In the genomic region with DNA sequence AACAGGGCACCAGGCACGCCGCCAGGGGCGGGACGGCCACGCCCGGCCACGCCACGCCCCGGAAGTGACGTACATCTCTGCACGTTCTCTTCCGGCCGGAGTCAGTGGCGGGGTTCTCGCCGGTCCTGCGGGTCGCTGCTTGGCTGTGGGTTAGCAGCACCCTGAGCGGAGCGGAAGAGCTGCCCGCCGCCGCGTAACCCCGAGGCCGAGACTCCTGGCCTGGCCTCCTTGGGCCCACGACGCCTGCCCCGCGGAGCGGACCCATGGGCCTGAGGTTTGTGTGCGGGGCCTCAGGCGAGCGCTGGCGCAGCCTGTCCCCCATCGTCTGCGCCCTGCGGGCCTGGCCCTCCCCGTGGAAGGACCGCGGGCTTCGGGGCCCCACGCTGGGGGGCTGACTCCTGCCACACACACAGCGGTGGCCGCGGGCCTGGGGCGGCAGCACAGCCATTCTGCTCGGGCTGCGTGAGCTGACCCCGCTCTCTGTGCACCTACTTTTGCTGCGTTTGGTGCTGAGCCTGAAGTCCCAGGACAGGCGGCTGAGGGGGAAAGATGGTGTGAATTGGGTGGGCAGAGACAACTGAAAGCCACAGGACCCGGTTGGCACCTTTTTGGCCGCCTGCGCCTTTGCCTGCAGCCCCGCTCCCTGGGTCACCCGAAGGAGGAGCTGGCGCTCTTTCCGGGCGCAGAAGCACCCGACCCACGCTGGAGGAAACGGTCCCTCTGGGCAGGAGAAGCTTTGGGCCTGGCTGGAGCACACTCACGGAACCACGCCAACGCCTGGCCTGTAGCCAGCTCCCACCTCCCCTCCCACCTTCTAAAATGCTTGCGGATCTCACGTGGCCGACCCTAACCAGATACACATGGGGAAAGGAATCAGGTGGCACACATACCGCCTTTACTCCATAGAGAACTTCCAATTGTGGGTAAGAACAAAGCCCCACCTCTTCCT, we compare ENCODE assay signal across 1 cellular context.
TF ChIP-seq lines count a peak whose summit lies in the region.

No MANE protein-coding gene starts in this region.

TF ChIP-seq in K562, 482 proteins besides CTCF, POLR2A, EP300 and RAD21 (continued from another document and continues in another):
- TF ChIP-seq, protein P1, sequence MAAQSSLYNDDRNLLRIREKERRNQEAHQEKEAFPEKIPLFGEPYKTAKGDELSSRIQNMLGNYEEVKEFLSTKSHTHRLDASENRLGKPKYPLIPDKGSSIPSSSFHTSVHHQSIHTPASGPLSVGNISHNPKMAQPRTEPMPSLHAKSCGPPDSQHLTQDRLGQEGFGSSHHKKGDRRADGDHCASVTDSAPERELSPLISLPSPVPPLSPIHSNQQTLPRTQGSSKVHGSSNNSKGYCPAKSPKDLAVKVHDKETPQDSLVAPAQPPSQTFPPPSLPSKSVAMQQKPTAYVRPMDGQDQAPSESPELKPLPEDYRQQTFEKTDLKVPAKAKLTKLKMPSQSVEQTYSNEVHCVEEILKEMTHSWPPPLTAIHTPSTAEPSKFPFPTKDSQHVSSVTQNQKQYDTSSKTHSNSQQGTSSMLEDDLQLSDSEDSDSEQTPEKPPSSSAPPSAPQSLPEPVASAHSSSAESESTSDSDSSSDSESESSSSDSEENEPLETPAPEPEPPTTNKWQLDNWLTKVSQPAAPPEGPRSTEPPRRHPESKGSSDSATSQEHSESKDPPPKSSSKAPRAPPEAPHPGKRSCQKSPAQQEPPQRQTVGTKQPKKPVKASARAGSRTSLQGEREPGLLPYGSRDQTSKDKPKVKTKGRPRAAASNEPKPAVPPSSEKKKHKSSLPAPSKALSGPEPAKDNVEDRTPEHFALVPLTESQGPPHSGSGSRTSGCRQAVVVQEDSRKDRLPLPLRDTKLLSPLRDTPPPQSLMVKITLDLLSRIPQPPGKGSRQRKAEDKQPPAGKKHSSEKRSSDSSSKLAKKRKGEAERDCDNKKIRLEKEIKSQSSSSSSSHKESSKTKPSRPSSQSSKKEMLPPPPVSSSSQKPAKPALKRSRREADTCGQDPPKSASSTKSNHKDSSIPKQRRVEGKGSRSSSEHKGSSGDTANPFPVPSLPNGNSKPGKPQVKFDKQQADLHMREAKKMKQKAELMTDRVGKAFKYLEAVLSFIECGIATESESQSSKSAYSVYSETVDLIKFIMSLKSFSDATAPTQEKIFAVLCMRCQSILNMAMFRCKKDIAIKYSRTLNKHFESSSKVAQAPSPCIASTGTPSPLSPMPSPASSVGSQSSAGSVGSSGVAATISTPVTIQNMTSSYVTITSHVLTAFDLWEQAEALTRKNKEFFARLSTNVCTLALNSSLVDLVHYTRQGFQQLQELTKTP (IDR thresholded peaks at IDR 0.05; ENCODE audit: low read depth in 1 of 2, partially characterized antibody in 2 of 2) = no peak
- peak; percentile 68 to 75 for TF ChIP-seq NRF1 (conservative IDR thresholded peaks at IDR 0.05 in 1 of 2, IDR thresholded peaks at IDR 0.05 in 1 of 2)
- TF ChIP-seq KDM2B (CRISPR knock-in tag; IDR thresholded peaks at IDR 0.05) = peak; percentile 71; the same call in 1 of the 2 replicates
- TF ChIP-seq NR1H2 (CRISPR knock-in tag; IDR thresholded peaks at IDR 0.05) = 0 out of 2 replicates have a peak, but pooled peaks have one; percentile 38
- peak; percentile 96 for TF ChIP-seq GABPB1 (CRISPR knock-in tag; IDR thresholded peaks at IDR 0.05)
- TF ChIP-seq, protein P2, sequence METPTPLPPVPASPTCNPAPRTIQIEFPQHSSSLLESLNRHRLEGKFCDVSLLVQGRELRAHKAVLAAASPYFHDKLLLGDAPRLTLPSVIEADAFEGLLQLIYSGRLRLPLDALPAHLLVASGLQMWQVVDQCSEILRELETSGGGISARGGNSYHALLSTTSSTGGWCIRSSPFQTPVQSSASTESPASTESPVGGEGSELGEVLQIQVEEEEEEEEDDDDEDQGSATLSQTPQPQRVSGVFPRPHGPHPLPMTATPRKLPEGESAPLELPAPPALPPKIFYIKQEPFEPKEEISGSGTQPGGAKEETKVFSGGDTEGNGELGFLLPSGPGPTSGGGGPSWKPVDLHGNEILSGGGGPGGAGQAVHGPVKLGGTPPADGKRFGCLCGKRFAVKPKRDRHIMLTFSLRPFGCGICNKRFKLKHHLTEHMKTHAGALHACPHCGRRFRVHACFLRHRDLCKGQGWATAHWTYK (CRISPR knock-in tag; IDR thresholded peaks at IDR 0.05) = peak; percentile 61; the same call in 1 of the 2 replicates
- TF ChIP-seq POLR2B (IDR thresholded peaks at IDR 0.05; ENCODE audit: low read depth, partially characterized antibody) = peak; percentile 87
- peak; percentile 81; the same call in 1 of the 2 replicates for TF ChIP-seq MXI1 (IDR thresholded peaks at IDR 0.05; ENCODE audit: low read depth, low read length)
- TF ChIP-seq POU5F1 (IDR thresholded peaks at IDR 0.05; ENCODE audit: borderline replicate concordance, low read depth, low read length, partially characterized antibody) = no peak
- no peak for TF ChIP-seq ASH1L (IDR thresholded peaks at IDR 0.05; ENCODE audit: borderline replicate concordance, low read depth, partially characterized antibody)
- no peak for TF ChIP-seq TRIM24 (IDR thresholded peaks at IDR 0.05)
- no peak for TF ChIP-seq RCOR1 (IDR thresholded peaks at IDR 0.05; ENCODE audit: borderline replicate concordance in 1 of 2, low read depth in 2 of 2, low read length in 2 of 2)
- peak; percentile 18; the same call in 1 of the 2 replicates for TF ChIP-seq SPI1 (IDR thresholded peaks at IDR 0.05; ENCODE audit: borderline replicate concordance, low read depth, low read length)
- peak in 2 of 3 experiments; percentile 8 to 67 for TF ChIP-seq YY1 (IDR thresholded peaks at IDR 0.05; ENCODE audit: borderline replicate concordance in 1 of 3, control insufficient read depth in 1 of 3, extremely low read depth in 1 of 3, insufficient read depth in 3 of 3, insufficient read length in 1 of 3, insufficient replicate concordance in 2 of 3, low read depth in 1 of 3, low read length in 2 of 3)
- TF ChIP-seq FOSL1 (tag; conservative IDR thresholded peaks at IDR 0.05) = no peak
- peak; percentile 38; the same call in 1 of the 2 replicates for TF ChIP-seq L3MBTL2 (IDR thresholded peaks at IDR 0.05)
- TF ChIP-seq, protein P3, sequence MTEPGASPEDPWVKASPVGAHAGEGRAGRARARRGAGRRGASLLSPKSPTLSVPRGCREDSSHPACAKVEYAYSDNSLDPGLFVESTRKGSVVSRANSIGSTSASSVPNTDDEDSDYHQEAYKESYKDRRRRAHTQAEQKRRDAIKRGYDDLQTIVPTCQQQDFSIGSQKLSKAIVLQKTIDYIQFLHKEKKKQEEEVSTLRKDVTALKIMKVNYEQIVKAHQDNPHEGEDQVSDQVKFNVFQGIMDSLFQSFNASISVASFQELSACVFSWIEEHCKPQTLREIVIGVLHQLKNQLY (CRISPR knock-in tag; conservative IDR thresholded peaks at IDR 0.05) = no peak
- TF ChIP-seq, protein P4, sequence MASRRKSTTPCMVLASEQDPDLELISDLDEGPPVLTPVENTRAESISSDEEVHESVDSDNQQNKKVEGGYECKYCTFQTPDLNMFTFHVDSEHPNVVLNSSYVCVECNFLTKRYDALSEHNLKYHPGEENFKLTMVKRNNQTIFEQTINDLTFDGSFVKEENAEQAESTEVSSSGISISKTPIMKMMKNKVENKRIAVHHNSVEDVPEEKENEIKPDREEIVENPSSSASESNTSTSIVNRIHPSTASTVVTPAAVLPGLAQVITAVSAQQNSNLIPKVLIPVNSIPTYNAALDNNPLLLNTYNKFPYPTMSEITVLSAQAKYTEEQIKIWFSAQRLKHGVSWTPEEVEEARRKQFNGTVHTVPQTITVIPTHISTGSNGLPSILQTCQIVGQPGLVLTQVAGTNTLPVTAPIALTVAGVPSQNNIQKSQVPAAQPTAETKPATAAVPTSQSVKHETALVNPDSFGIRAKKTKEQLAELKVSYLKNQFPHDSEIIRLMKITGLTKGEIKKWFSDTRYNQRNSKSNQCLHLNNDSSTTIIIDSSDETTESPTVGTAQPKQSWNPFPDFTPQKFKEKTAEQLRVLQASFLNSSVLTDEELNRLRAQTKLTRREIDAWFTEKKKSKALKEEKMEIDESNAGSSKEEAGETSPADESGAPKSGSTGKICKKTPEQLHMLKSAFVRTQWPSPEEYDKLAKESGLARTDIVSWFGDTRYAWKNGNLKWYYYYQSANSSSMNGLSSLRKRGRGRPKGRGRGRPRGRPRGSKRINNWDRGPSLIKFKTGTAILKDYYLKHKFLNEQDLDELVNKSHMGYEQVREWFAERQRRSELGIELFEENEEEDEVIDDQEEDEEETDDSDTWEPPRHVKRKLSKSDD (conservative IDR thresholded peaks at IDR 0.05; ENCODE audit: low read length) = no peak
- TF ChIP-seq ZNF263 (CRISPR knock-in tag; IDR thresholded peaks at IDR 0.05; ENCODE audit: borderline replicate concordance) = no peak; the same call in 1 of the 2 replicates
- TF ChIP-seq POLR2AphosphoS5 (IDR thresholded peaks at IDR 0.05; ENCODE audit: control insufficient read depth, insufficient read depth, low read depth, low read length) = peak; percentile 84
- peak; percentile 42; the same call in 1 of the 2 replicates for TF ChIP-seq MBD2 (IDR thresholded peaks at IDR 0.05; ENCODE audit: borderline replicate concordance, low read depth)
- peak; percentile 54 for TF ChIP-seq CBX1 (IDR thresholded peaks at IDR 0.05; ENCODE audit: low read depth)
- TF ChIP-seq ERF (CRISPR knock-in tag; IDR thresholded peaks at IDR 0.05) = no peak
- TF ChIP-seq FIP1L1 (IDR thresholded peaks at IDR 0.05; ENCODE audit: low read depth, low read length, poor library complexity, severe bottlenecking) = peak; percentile 34
- TF ChIP-seq NR2C2 (CRISPR knock-in tag; IDR thresholded peaks at IDR 0.05) = no peak
- peak; percentile 67 for TF ChIP-seq NR2C2 (tag; IDR thresholded peaks at IDR 0.05)
- 0 out of 2 replicates have a peak, but pooled peaks have one; percentile 38 for TF ChIP-seq CBFB (CRISPR knock-in tag; IDR thresholded peaks at IDR 0.05)
- TF ChIP-seq PRPF4 (IDR thresholded peaks at IDR 0.05; ENCODE audit: insufficient read depth, low read depth, low read length, poor library complexity, severe bottlenecking) = no peak
- peak; percentile 86 for TF ChIP-seq SAP30 (IDR thresholded peaks at IDR 0.05; ENCODE audit: borderline replicate concordance, insufficient read depth, low read depth, low read length, poor library complexity, severe bottlenecking)
- TF ChIP-seq KDM1A (IDR thresholded peaks at IDR 0.05) = 0 out of 4 replicates have a peak, but pooled peaks of 1 of the 2 experiments have one; percentile 0
- TF ChIP-seq, protein P5, sequence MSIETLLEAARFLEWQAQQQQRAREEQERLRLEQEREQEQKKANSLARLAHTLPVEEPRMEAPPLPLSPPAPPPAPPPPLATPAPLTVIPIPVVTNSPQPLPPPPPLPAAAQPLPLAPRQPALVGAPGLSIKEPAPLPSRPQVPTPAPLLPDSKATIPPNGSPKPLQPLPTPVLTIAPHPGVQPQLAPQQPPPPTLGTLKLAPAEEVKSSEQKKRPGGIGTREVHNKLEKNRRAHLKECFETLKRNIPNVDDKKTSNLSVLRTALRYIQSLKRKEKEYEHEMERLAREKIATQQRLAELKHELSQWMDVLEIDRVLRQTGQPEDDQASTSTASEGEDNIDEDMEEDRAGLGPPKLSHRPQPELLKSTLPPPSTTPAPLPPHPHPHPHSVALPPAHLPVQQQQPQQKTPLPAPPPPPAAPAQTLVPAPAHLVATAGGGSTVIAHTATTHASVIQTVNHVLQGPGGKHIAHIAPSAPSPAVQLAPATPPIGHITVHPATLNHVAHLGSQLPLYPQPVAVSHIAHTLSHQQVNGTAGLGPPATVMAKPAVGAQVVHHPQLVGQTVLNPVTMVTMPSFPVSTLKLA (conservative IDR thresholded peaks at IDR 0.05) = peak; percentile 2 to 79
- TF ChIP-seq, protein P6, sequence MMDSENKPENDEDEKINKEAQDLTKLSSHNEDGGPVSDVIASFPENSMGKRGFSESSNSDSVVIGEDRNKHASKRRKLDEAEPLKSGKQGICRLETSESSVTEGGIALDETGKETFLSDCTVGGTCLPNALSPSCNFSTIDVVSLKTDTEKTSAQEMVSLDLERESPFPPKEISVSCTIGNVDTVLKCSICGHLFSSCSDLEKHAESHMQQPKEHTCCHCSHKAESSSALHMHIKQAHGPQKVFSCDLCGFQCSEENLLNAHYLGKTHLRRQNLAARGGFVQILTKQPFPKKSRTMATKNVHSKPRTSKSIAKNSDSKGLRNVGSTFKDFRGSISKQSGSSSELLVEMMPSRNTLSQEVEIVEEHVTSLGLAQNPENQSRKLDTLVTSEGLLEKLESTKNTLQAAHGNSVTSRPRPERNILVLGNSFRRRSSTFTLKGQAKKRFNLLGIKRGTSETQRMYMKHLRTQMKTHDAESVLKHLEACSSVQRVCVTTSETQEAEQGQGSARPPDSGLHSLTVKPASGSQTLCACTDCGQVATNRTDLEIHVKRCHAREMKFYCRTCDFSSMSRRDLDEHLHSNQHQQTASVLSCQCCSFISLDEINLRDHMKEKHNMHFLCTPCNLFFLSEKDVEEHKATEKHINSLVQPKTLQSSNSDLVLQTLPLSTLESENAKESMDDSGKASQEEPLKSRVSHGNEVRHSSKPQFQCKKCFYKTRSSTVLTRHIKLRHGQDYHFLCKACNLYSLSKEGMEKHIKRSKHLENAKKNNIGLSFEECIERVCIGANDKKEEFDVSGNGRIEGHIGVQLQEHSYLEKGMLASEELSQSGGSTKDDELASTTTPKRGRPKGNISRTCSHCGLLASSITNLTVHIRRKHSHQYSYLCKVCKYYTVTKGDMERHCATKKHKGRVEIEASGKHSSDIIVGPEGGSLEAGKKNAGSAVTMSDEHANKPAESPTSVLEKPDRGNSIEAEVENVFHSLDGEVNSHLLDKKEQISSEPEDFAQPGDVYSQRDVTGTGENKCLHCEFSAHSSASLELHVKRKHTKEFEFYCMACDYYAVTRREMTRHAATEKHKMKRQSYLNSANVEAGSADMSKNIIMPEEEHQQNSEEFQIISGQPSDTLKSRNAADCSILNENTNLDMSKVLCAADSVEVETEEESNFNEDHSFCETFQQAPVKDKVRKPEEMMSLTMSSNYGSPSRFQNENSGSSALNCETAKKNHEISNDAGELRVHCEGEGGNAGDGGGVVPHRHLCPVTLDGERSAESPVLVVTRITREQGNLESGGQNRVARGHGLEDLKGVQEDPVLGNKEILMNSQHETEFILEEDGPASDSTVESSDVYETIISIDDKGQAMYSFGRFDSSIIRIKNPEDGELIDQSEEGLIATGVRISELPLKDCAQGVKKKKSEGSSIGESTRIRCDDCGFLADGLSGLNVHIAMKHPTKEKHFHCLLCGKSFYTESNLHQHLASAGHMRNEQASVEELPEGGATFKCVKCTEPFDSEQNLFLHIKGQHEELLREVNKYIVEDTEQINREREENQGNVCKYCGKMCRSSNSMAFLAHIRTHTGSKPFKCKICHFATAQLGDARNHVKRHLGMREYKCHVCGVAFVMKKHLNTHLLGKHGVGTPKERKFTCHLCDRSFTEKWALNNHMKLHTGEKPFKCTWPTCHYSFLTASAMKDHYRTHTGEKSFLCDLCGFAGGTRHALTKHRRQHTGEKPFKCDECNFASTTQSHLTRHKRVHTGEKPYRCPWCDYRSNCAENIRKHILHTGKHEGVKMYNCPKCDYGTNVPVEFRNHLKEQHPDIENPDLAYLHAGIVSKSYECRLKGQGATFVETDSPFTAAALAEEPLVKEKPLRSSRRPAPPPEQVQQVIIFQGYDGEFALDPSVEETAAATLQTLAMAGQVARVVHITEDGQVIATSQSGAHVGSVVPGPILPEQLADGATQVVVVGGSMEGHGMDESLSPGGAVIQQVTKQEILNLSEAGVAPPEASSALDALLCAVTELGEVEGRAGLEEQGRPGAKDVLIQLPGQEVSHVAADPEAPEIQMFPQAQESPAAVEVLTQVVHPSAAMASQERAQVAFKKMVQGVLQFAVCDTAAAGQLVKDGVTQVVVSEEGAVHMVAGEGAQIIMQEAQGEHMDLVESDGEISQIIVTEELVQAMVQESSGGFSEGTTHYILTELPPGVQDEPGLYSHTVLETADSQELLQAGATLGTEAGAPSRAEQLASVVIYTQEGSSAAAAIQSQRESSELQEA (IDR thresholded peaks at IDR 0.05; ENCODE audit: low read depth) = no peak
